ENCODE assay signal across 13 cellular contexts in genomic region chr3:165195226-165195625, GRCh38. TPM values are rescaled to one million over a fixed set of nuclear protein-coding genes. Genes with fewer than 3 reads are reported as not detected.
DNase-seq lines count a peak whose midpoint lies in the region; ATAC-seq and TF ChIP-seq lines count a peak whose summit lies in the region.
"Had no signal": no experiment of that assay in that cellular context is flagged by ENCODE, and none has a peak within 500 bp of the region (broad histone marks: within the 10 kb centered on the region; RNA-seq: fewer than 3 reads in every experiment).

No MANE protein-coding gene starts in this region.

- no peak overlapping the region for H3K27ac Mint-ChIP-seq in mesothelial cell of epicardium
- H3K27ac Mint-ChIP-seq in type B pancreatic cell = peak overlapping the region; percentile 15

- no peak overlapping the region for H3K27ac ChIP-seq in heart right ventricle
- H3K27ac ChIP-seq in caudate nucleus (ENCODE audit: low read depth, low read length) = peak overlapping the region; percentile 85
- H3K27ac ChIP-seq: C4-2B had no signal

- H3K4me3 ChIP-seq in heart right ventricle = peak overlapping the region in 6 of 10 donors; percentile 0 to 53 (median 45)

- ATAC-seq in heart right ventricle (no peak), Right ventricle myocardium inferior (no peak), HG03095 (IDR thresholded peaks at IDR 0.05; ENCODE audit: unreplicated experiment) (no peak), GM21515 (IDR thresholded peaks at IDR 0.05; ENCODE audit: unreplicated experiment) (no peak)
- ATAC-seq: stimulated activated naive B cell treated with anti-CD40 and anti-IgM and Interleukin-4, amounts not matched to agents 10 μg/mL and 1 μg/mL and 100 μg/mL, for 72 hours had no signal

- peaks cover 84% of the 10 kb centered on the region for H3K27me3 Mint-ChIP-seq in mesothelial cell of epicardium (ENCODE audit: low read depth)
- peaks cover 84% of the 10 kb centered on the region for H3K27me3 Mint-ChIP-seq in type B pancreatic cell

- TF ChIP-seq CTCF in heart right ventricle (IDR thresholded peaks at IDR 0.05) (no peak), mesothelial cell of epicardium (IDR thresholded peaks at IDR 0.05; ENCODE audit: unreplicated experiment) (no peak), type B pancreatic cell (conservative IDR thresholded peaks at IDR 0.05) (no peak)

- peaks cover 5 to 84% (median 76%) of the 10 kb centered on the region in 7 donors for H3K27me3 ChIP-seq in heart right ventricle

- no peaks in the 10 kb centered on the region for H3K36me3 ChIP-seq in heart right ventricle

- intact Hi-C loops in heart right ventricle (cut with DNase I) (no loop called here), Right ventricle myocardium inferior (cut with DNase I) (no loop called here)

- H3K36me3 Mint-ChIP-seq in mesothelial cell of epicardium (no peaks in the 10 kb centered on the region), type B pancreatic cell (no peaks in the 10 kb centered on the region)

- H3K4me3 Mint-ChIP-seq in mesothelial cell of epicardium (peak overlapping the region; percentile 73), type B pancreatic cell (peak overlapping the region; percentile 85)

- H3K9me3 Mint-ChIP-seq in mesothelial cell of epicardium (no peaks in the 10 kb centered on the region), type B pancreatic cell (no peaks in the 10 kb centered on the region)
- H3K9me3 Mint-ChIP-seq: stimulated activated naive B cell treated with anti-CD40 and anti-IgM and Interleukin-4, amounts not matched to agents 10 μg/mL and 1 μg/mL and 100 μg/mL, for 72 hours had no signal

- H3K4me1 ChIP-seq in heart right ventricle = peaks cover 0 to 42% (median 23%) of the 10 kb centered on the region in 9 donors

- H3K9me3 ChIP-seq in heart right ventricle = no peaks in the 10 kb centered on the region

- 1 to 5% methylated on average over 19 of the region's 19 CpGs for WGBS in heart right ventricle, 2 donors

- no peak for DNase-seq in heart right ventricle
- DNase-seq in Right ventricle myocardium inferior (ENCODE audit: missing footprints) = no peak
- DNase-seq in caudate nucleus (lab: John Stamatoyannopoulos, UW) = peak in 3 of 61 donors; percentile 27 to 68 (median 41)
- DNase-seq in mesothelial cell of epicardium (ENCODE audit: low spot score in 2 of 2, unreplicated experiment in 2 of 2) = no peak
- DNase-seq in type B pancreatic cell (ENCODE audit: extremely low spot score, unreplicated experiment) = no peak
- no peak for DNase-seq in stimulated activated CD4-positive, alpha-beta T cell treated with anti-CD3 and anti-CD28 coated beads, Interleukin-15, amount 100 ng/mL, for 24 hours
- DNase-seq: stimulated activated naive B cell treated with anti-CD40 and anti-IgM and Interleukin-4, amounts not matched to agents 10 μg/mL and 1 μg/mL and 100 μg/mL, for 72 hours had no signal

- H3K4me1 Mint-ChIP-seq in mesothelial cell of epicardium (peaks cover 44% of the 10 kb centered on the region), type B pancreatic cell (ENCODE audit: unreplicated experiment) (peaks cover 17% of the 10 kb centered on the region)

RNA-seq across cellular contexts. Expression of gene SLITRK3, which starts 1.0 kb away (rescaled TPM):
- total RNA-seq in heart right ventricle = not detected
- not detected for polyA plus RNA-seq in heart right ventricle
- not detected for total RNA-seq in Right ventricle myocardium inferior
- total RNA-seq in mesothelial cell of epicardium = 0.71 to 0.87 TPM (median 0.81 TPM) in 3 replicates
- total RNA-seq in type B pancreatic cell (ENCODE audit: low replicate concordance) = 0.12 and 8.4 TPM in 2 replicates
- total RNA-seq: glomerular endothelial cell, HT1080, renal cortical epithelial cell had no signal
